In the genomic region with DNA sequence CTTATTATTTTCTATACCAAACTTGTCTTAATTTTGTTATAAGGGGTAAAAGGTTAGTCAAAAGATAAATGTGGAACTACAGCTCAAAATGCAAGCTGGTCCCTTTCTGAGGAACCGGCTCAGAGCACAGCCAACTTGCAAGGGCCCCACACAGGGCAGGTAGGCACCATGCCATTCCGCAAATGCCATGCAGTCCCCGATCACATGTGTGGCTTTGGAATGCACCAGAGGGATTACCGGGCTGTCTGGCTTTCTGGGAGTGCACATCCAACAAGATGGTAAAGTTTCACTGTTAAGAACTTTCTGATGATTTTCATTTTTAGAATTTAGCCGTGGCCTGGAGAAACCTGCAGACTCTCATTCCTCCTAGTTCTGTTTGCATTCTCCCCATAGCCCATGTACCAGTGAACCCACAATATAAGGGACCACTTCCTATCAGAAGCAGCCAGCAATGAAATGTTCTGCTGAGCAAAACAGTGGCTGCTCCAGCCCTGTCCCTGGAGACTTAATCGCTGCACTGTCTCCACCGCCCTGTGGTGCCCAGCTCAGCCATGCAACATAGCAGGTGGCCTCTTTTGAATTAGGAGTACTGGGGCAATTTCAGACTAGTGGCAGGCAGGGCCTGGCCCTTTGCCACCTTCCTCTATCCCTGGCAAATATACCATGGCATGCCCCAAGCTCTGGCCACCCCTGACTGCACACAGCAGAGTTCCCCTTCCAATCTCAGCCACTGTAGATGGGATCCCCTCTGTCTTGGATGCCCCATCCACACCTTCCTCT, we compare ENCODE assay signal across 2 cellular contexts.
TF ChIP-seq lines count a peak whose summit lies in the region.

No MANE protein-coding gene starts in this region.

TF ChIP-seq in WTC11, 78 proteins besides CTCF, POLR2A, EP300 and RAD21:
- TF ChIP-seq PRRX2 (CRISPR knock-in tag; IDR thresholded peaks at IDR 0.05), result no peak

TF ChIP-seq in HepG2, 621 proteins besides CTCF, POLR2A, EP300 and RAD21:
- TF ChIP-seq YEATS2 (CRISPR knock-in tag; IDR thresholded peaks at IDR 0.05; ENCODE audit: borderline replicate concordance) (no peak), HNRNPL (IDR thresholded peaks at IDR 0.05; ENCODE audit: low read depth, low read length) (0 out of 2 replicates have a peak, but pooled peaks have one; percentile 32), ZBTB38 (CRISPR knock-in tag; IDR thresholded peaks at IDR 0.05) (peak; percentile 38; the same call in 1 of the 2 replicates)
